In genomic region chr17:61247438-61247837, GRCh38 we compare ENCODE assay signal across 11 cellular contexts.
DNase-seq lines count a peak whose midpoint lies in the region; ATAC-seq and TF ChIP-seq lines count a peak whose summit lies in the region.
"Had no signal": no experiment of that assay in that cellular context is flagged by ENCODE, and none has a peak within 500 bp of the region (broad histone marks: within the 10 kb centered on the region; RNA-seq: fewer than 3 reads in every experiment).

No MANE protein-coding gene starts in this region.

- 50 to 54% methylated on average over 3 of the region's 3 CpGs for WGBS in testis, 2 donors

- ATAC-seq in GM19023 (IDR thresholded peaks at IDR 0.05; ENCODE audit: unreplicated experiment) (no peak), GM21576 (IDR thresholded peaks at IDR 0.05; ENCODE audit: unreplicated experiment) (no peak)
- ATAC-seq: A549, left lung had no signal

- H3K36me3 ChIP-seq in testis (ENCODE audit: low read depth, missing control alignments) = no peaks in the 10 kb centered on the region
- H3K36me3 ChIP-seq: left lung had no signal

- DNase-seq in NCI-H1105 treated with DMSO at 0.1 percent for 48 hours (lab: John Stamatoyannopoulos, UW) (peak; percentile 42), NCI-H1105 (lab: John Stamatoyannopoulos, UW) (no peak), RPMI7951 (ENCODE audit: low read depth) (peak; percentile 99), fibroblast of pulmonary artery (ENCODE audit: low read depth) (peak; percentile 65), testis (peak; percentile 59)
- no peak for DNase-seq in stimulated activated CD4-positive, alpha-beta T cell treated with anti-CD3 and anti-CD28 coated beads, Interleukin-2, amount 100 ng/mL, for 48 hours
- DNase-seq: amygdala, left lung had no signal

- H3K4me1 ChIP-seq in testis = peaks cover 35% of the 10 kb centered on the region

- H3K4me3 ChIP-seq in fibroblast of pulmonary artery (replicated peaks; ENCODE audit: low read depth, low read length) (no peak overlapping the region), testis (no peak overlapping the region)
- H3K4me3 ChIP-seq: A549, left lung had no signal

- no peaks in the 10 kb centered on the region for H3K9me3 ChIP-seq in testis
- H3K9me3 ChIP-seq: A549, left lung had no signal

- TF ChIP-seq CTCF in fibroblast of pulmonary artery (IDR thresholded peaks at IDR 0.05; ENCODE audit: low read length, missing control alignments) (no peak), testis (IDR thresholded peaks at IDR 0.05) (no peak)

- intact Hi-C loops in testis (cut with DNase I; ENCODE audit: low total_unique reads) = no loop called here

- H3K27ac ChIP-seq in testis = no peak overlapping the region

- no peaks in the 10 kb centered on the region for H3K27me3 ChIP-seq in testis
- H3K27me3 ChIP-seq: left lung had no signal

- no peak for TF ChIP-seq POLR2A in testis (IDR thresholded peaks at IDR 0.05)

Comparison
In these comparisons a context has a peak if more than half of its experiments do, and no peak if none do; other contexts are left out.
1. DNase-seq: peak in NCI-H1105 treated with DMSO at 0.1 percent for 48 hours (single experiment), RPMI7951 (single experiment), fibroblast of pulmonary artery (single experiment) and testis (single experiment); none in NCI-H1105 (single experiment) and stimulated activated CD4-positive, alpha-beta T cell treated with anti-CD3 and anti-CD28 coated beads, Interleukin-2, amount 100 ng/mL, for 48 hours (0 of 2).